In genomic region chr6:35611235-35611634, GRCh38 we compare ENCODE assay signal across 11 cellular contexts.
DNase-seq lines count a peak whose midpoint lies in the region; ATAC-seq and TF ChIP-seq lines count a peak whose summit lies in the region.
"Had no signal": no experiment of that assay in that cellular context is flagged by ENCODE, and none has a peak within 500 bp of the region (broad histone marks: within the 10 kb centered on the region; RNA-seq: fewer than 3 reads in every experiment).

No MANE protein-coding gene starts in this region.

- H3K4me3 ChIP-seq in adipocyte (ENCODE audit: low read length) (no peak overlapping the region), left lung (no peak overlapping the region), upper lobe of left lung (no peak overlapping the region)
- H3K4me3 ChIP-seq: BLaER1 treated with 17β-estradiol and CSF1 and Interleukin-3, amounts not matched to agents 10 nM and 100 nM had no signal

- TF ChIP-seq EP300 in upper lobe of left lung (IDR thresholded peaks at IDR 0.05), result no peak

- H3K36me3 ChIP-seq in adipocyte (ENCODE audit: control insufficient read depth, insufficient read depth, low read length, severe bottlenecking) (peaks cover 93% of the 10 kb centered on the region), left lung (peaks cover 2 to 95% of the 10 kb centered on the region in 2 donors), upper lobe of left lung (peaks cover 16 to 94% (median 49%) of the 10 kb centered on the region in 4 donors)

- peak; percentile 34 for DNase-seq in activated gamma-delta T cell treated with Interleukin-2 at 50 U/mL for 16 hours
- DNase-seq in activated gamma-delta T cell (lab: John Stamatoyannopoulos, UW), result no peak
- DNase-seq in adipocyte (ENCODE audit: low read depth), result peak; percentile 32
- DNase-seq in left lung, result no peak
- no peak for DNase-seq in upper lobe of left lung
- no peak for DNase-seq in glutamatergic neuron
- DNase-seq in NOMO-1 treated with DMSO at 0.1 percent for 48 hours (lab: John Stamatoyannopoulos, UW; ENCODE audit: unreplicated experiment), result no peak
- no peak for DNase-seq in NCI-H526 treated with DMSO at 0.1 percent for 48 hours (lab: John Stamatoyannopoulos, UW)
- DNase-seq: KG1, NCI-H510A treated with DMSO at 0.1 percent for 48 hours had no signal

- intact Hi-C loops in left lung (cut with DNase I), result no loop called here

- H3K4me1 Mint-ChIP-seq in glutamatergic neuron (ENCODE audit: low read depth, unreplicated experiment), result no peaks in the 10 kb centered on the region

- H3K4me3 Mint-ChIP-seq in glutamatergic neuron (ENCODE audit: unreplicated experiment), result no peak overlapping the region

- no peaks in the 10 kb centered on the region for H3K9me3 ChIP-seq in adipocyte (ENCODE audit: control insufficient read depth, low read length)
- H3K9me3 ChIP-seq in left lung, result no peaks in the 10 kb centered on the region
- H3K9me3 ChIP-seq in upper lobe of left lung, result no peaks in the 10 kb centered on the region

- peak overlapping the region; percentile 47 for H3K9ac ChIP-seq in adipocyte (ENCODE audit: low read length)
- H3K9ac ChIP-seq: BLaER1 treated with 17β-estradiol and CSF1 and Interleukin-3, amounts not matched to agents 10 nM and 100 nM had no signal

- H3K27ac ChIP-seq in left lung (peak overlapping the region; percentile 10 to 34), upper lobe of left lung (peak overlapping the region in 3 of 4 donors; percentile 22 to 60 (median 30))
- H3K27ac ChIP-seq: BLaER1 treated with 17β-estradiol and CSF1 and Interleukin-3, amounts not matched to agents 10 nM and 100 nM had no signal

- peak; percentile 44 for ATAC-seq in left lung
- no peak for ATAC-seq in upper lobe of left lung (ENCODE audit: low FRiP score in 2 of 2)

- no peak for TF ChIP-seq POLR2A in upper lobe of left lung (IDR thresholded peaks at IDR 0.05)

- H3K27me3 ChIP-seq in adipocyte (replicated peaks; ENCODE audit: control insufficient read depth, insufficient read depth, low read length), result no peaks in the 10 kb centered on the region
- H3K27me3 ChIP-seq in left lung, result no peaks in the 10 kb centered on the region
- H3K27me3 ChIP-seq in upper lobe of left lung, result no peaks in the 10 kb centered on the region
- H3K27me3 ChIP-seq: BLaER1 treated with 17β-estradiol and CSF1 and Interleukin-3, amounts not matched to agents 10 nM and 100 nM had no signal

- no peaks in the 10 kb centered on the region for H3K36me3 Mint-ChIP-seq in glutamatergic neuron (ENCODE audit: unreplicated experiment)

- H3K4me1 ChIP-seq in adipocyte (ENCODE audit: control insufficient read depth, insufficient read depth, low read length), result peaks cover 24% of the 10 kb centered on the region
- H3K4me1 ChIP-seq in left lung, result peaks cover 0 to 73% of the 10 kb centered on the region in 2 donors
- H3K4me1 ChIP-seq in upper lobe of left lung, result peaks cover 0 to 14% (median 7%) of the 10 kb centered on the region in 4 donors

- 55 to 59% methylated on average over 3 of the region's 3 CpGs for WGBS in upper lobe of left lung, 2 donors

- no peak for TF ChIP-seq CTCF in left lung (IDR thresholded peaks at IDR 0.05)
- TF ChIP-seq CTCF in upper lobe of left lung (IDR thresholded peaks at IDR 0.05), result no peak
- no peak for TF ChIP-seq CTCF in glutamatergic neuron (IDR thresholded peaks at IDR 0.05; ENCODE audit: partially characterized antibody, unreplicated experiment)

- peaks cover 2% of the 10 kb centered on the region for H3K27me3 Mint-ChIP-seq in glutamatergic neuron (ENCODE audit: unreplicated experiment)

- no peaks in the 10 kb centered on the region for H3K9me3 Mint-ChIP-seq in glutamatergic neuron (ENCODE audit: unreplicated experiment)

- no peak overlapping the region for H3K27ac Mint-ChIP-seq in glutamatergic neuron (ENCODE audit: unreplicated experiment)

Comparison
In these comparisons a context has a peak if more than half of its experiments do, and no peak if none do; other contexts are left out.
1. DNase-seq: peak in activated gamma-delta T cell treated with Interleukin-2 at 50 U/mL for 16 hours (single experiment) and adipocyte (single experiment); none in activated gamma-delta T cell (single experiment), left lung (0 of 2), upper lobe of left lung (0 of 2), glutamatergic neuron (single experiment), NOMO-1 treated with DMSO at 0.1 percent for 48 hours (single experiment) and NCI-H526 treated with DMSO at 0.1 percent for 48 hours (single experiment).